ENCODE assay signal across 10 cellular contexts in the genomic region with DNA sequence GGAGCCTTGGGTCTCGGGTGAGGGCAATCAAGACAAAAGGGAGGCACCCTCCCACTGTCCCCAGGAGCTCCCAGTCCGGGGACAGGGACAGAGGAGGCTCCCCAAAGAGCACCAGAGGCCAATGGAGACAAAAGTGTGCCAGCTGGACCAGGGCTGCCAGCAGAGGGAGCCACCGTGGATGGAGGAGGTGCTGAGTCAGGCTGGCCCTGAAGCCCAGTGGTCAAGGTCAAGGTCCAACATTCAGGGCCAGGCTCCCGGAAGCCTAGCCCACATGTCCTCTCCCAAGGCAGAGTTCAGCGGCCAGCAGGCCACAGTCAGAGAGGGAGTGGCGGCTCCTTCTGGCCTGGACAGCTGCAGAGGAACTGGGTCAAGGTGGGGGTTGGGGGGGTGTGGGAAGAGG. TPM values are rescaled to one million over a fixed set of nuclear protein-coding genes. Genes with fewer than 3 reads are reported as not detected.
DNase-seq lines count a peak whose midpoint lies in the region; ATAC-seq and TF ChIP-seq lines count a peak whose summit lies in the region.
"Had no signal": no experiment of that assay in that cellular context is flagged by ENCODE, and none has a peak within 500 bp of the region (broad histone marks: within the 10 kb centered on the region; RNA-seq: fewer than 3 reads in every experiment).

No MANE protein-coding gene starts in this region.

- H2AFZ ChIP-seq in DND-41 (ENCODE audit: low read depth, low read length): no peak overlapping the region

- H3K9me3 ChIP-seq in DND-41 (ENCODE audit: insufficient read depth, low read length, severe bottlenecking): no peaks in the 10 kb centered on the region

- no peaks in the 10 kb centered on the region for H3K9me3 Mint-ChIP-seq in chondrocyte (ENCODE audit: low read depth)
- H3K9me3 Mint-ChIP-seq in natural killer cell treated with Interleukin-12 subunit alpha and Interleukin-12 subunit beta and Interleukin-15 and Interleukin-18, amount 100 ng/mL, for 72 hours: no peaks in the 10 kb centered on the region

- DNase-seq in DND-41 (no peak), HT-29 (ENCODE audit: low spot score) (peak; percentile 59), chondrocyte (ENCODE audit: low spot score) (no peak), myocyte (ENCODE audit: low read depth) (peak; percentile 25)
- no peak for DNase-seq in natural killer cell treated with Interleukin-12 subunit alpha and Interleukin-12 subunit beta and Interleukin-15 and Interleukin-18, amount 100 ng/mL, for 72 hours (ENCODE audit: low spot score)
- DNase-seq: activated B cell treated with CpG ODN at 0.5 μM for 24 hours, naive B cell had no signal

- H3K27ac ChIP-seq in DND-41 (ENCODE audit: low read length): no peak overlapping the region

- H3K27me3 ChIP-seq in DND-41 (ENCODE audit: insufficient read depth, low read length, poor library complexity): no peaks in the 10 kb centered on the region

- H4K20me1 ChIP-seq in DND-41 (ENCODE audit: insufficient read depth, low read length): no peaks in the 10 kb centered on the region

- H3K4me2 ChIP-seq in DND-41 (ENCODE audit: insufficient read depth, low read length): no peak overlapping the region

- H3K9ac ChIP-seq in DND-41 (ENCODE audit: low read depth, low read length): no peak overlapping the region

- H3K79me2 ChIP-seq in DND-41 (ENCODE audit: insufficient read depth, low read length): no peaks in the 10 kb centered on the region

- TF ChIP-seq CTCF in DND-41 (IDR thresholded peaks at IDR 0.05; ENCODE audit: borderline replicate concordance, extremely low read depth, low read length, poor library complexity, severe bottlenecking) (peak; percentile 54), chondrocyte (IDR thresholded peaks at IDR 0.05) (peak; percentile 73)

- H3K36me3 ChIP-seq in DND-41 (ENCODE audit: insufficient read depth, low read length): no peaks in the 10 kb centered on the region

- no peak overlapping the region for H3K4me3 ChIP-seq in DND-41 (ENCODE audit: low read depth in 1 of 2, low read length in 2 of 2)

- ATAC-seq in DND-41 (ENCODE audit: insufficient read depth, low read depth) (no peak), GM19035 (IDR thresholded peaks at IDR 0.05; ENCODE audit: unreplicated experiment) (no peak), GM19463 (IDR thresholded peaks at IDR 0.05; ENCODE audit: unreplicated experiment) (no peak), HG03025 (IDR thresholded peaks at IDR 0.05; ENCODE audit: low FRiP score, unreplicated experiment) (no peak)
- ATAC-seq in natural killer cell treated with Interleukin-12 subunit alpha and Interleukin-12 subunit beta and Interleukin-15 and Interleukin-18, amount 100 ng/mL, for 72 hours: no peak

- H3K4me1 Mint-ChIP-seq in chondrocyte (ENCODE audit: low read depth): peaks cover 20% of the 10 kb centered on the region
- H3K4me1 Mint-ChIP-seq in natural killer cell treated with Interleukin-12 subunit alpha and Interleukin-12 subunit beta and Interleukin-15 and Interleukin-18, amount 100 ng/mL, for 72 hours (ENCODE audit: low read depth in 2 of 2): peaks cover 23 to 35% of the 10 kb centered on the region in 2 donors
- H3K4me1 Mint-ChIP-seq: activated B cell treated with CpG ODN at 0.5 μM for 24 hours had no signal

- H3K4me1 ChIP-seq in DND-41 (ENCODE audit: insufficient read depth, low read length): no peaks in the 10 kb centered on the region

- H3K27me3 Mint-ChIP-seq in chondrocyte (ENCODE audit: low read depth): no peaks in the 10 kb centered on the region
- H3K27me3 Mint-ChIP-seq in natural killer cell treated with Interleukin-12 subunit alpha and Interleukin-12 subunit beta and Interleukin-15 and Interleukin-18, amount 100 ng/mL, for 72 hours: peaks cover 24 to 25% of the 10 kb centered on the region in 2 donors

- peaks cover 28% of the 10 kb centered on the region for H3K36me3 Mint-ChIP-seq in chondrocyte (ENCODE audit: low read depth)
- no peaks in the 10 kb centered on the region for H3K36me3 Mint-ChIP-seq in natural killer cell treated with Interleukin-12 subunit alpha and Interleukin-12 subunit beta and Interleukin-15 and Interleukin-18, amount 100 ng/mL, for 72 hours

- H3K4me3 Mint-ChIP-seq in chondrocyte (ENCODE audit: unreplicated experiment): no peak overlapping the region
- H3K4me3 Mint-ChIP-seq in natural killer cell treated with Interleukin-12 subunit alpha and Interleukin-12 subunit beta and Interleukin-15 and Interleukin-18, amount 100 ng/mL, for 72 hours: no peak overlapping the region
- H3K4me3 Mint-ChIP-seq: activated B cell treated with CpG ODN at 0.5 μM for 24 hours, naive B cell had no signal

- H3K27ac Mint-ChIP-seq in chondrocyte (ENCODE audit: unreplicated experiment): no peak overlapping the region
- no peak overlapping the region for H3K27ac Mint-ChIP-seq in natural killer cell treated with Interleukin-12 subunit alpha and Interleukin-12 subunit beta and Interleukin-15 and Interleukin-18, amount 100 ng/mL, for 72 hours
- H3K27ac Mint-ChIP-seq: activated B cell treated with CpG ODN at 0.5 μM for 24 hours had no signal

RNA-seq across cellular contexts. Expression of a gene that starts 8.4 kb away (rescaled TPM):
- not detected in 2 replicates for total RNA-seq in HT-29 (2014; rRNA removed; shearing (Covaris generic))
- total RNA-seq in chondrocyte: 24.8 to 65.9 TPM (median 63.6 TPM) in 3 replicates
- total RNA-seq in myocyte: 75.3 and 93.4 TPM in 2 replicates
- polyA plus RNA-seq in myocyte (2012): 6.4 TPM
- total RNA-seq in natural killer cell treated with Interleukin-12 subunit alpha and Interleukin-12 subunit beta and Interleukin-15 and Interleukin-18, amount 100 ng/mL, for 72 hours: not detected
- total RNA-seq: activated B cell treated with CpG ODN at 0.5 μM for 24 hours had no signal

RNA-seq across cellular contexts. Expression of a gene that starts 11.4 kb away (rescaled TPM):
- not detected in 2 replicates for total RNA-seq in HT-29 (2014; rRNA removed; shearing (Covaris generic))
- total RNA-seq in chondrocyte (not detected in 3 replicates), myocyte (not detected in 2 replicates)
- polyA plus RNA-seq in myocyte (2012): not detected
- not detected for total RNA-seq in natural killer cell treated with Interleukin-12 subunit alpha and Interleukin-12 subunit beta and Interleukin-15 and Interleukin-18, amount 100 ng/mL, for 72 hours
- total RNA-seq: activated B cell treated with CpG ODN at 0.5 μM for 24 hours had no signal

Comparison
In these comparisons a context has a peak if more than half of its experiments do, and no peak if none do; other contexts are left out.
1. DNase-seq: peak in HT-29 (single experiment) and myocyte (single experiment); none in DND-41 (single experiment), chondrocyte (single experiment) and natural killer cell treated with Interleukin-12 subunit alpha and Interleukin-12 subunit beta and Interleukin-15 and Interleukin-18, amount 100 ng/mL, for 72 hours (single experiment).
2. RNA of a gene that starts 8.4 kb away (total RNA-seq): 75.3 to 93.4 TPM in myocyte and 24.8 to 65.9 TPM in chondrocyte; not detected in natural killer cell treated with Interleukin-12 subunit alpha and Interleukin-12 subunit beta and Interleukin-15 and Interleukin-18, amount 100 ng/mL, for 72 hours and not detected in HT-29; every median in the first group is over 10 times any median in the second.